In genomic region chr5:141363952-141364660, GRCh38 we compare ENCODE assay signal across 13 cellular contexts. TPM values are rescaled to one million over a fixed set of nuclear protein-coding genes. Genes with fewer than 3 reads are reported as not detected.
DNase-seq lines count a peak whose midpoint lies in the region; ATAC-seq and TF ChIP-seq lines count a peak whose summit lies in the region.
"Had no signal": no experiment of that assay in that cellular context is flagged by ENCODE, and none has a peak within 500 bp of the region (broad histone marks: within the 10 kb centered on the region; RNA-seq: fewer than 3 reads in every experiment).

Gene PCDHGA5 (plus strand): TSS chr5:141364162. CDS start chr5:141364331, 169 bp downstream.

- TF ChIP-seq CTCF in right atrium auricular region (IDR thresholded peaks at IDR 0.05) (peak in 1 of 2 donors; percentile 15), astrocyte of the spinal cord (IDR thresholded peaks at IDR 0.05; ENCODE audit: low read depth, low read length) (no peak)

- DNase-seq in Right ventricle myocardium superior (no peak), right atrium auricular region (ENCODE audit: low spot score) (no peak), astrocyte of the spinal cord (ENCODE audit: low read depth, low spot score) (no peak)
- DNase-seq: CD4-positive, CD25-positive, alpha-beta regulatory T cell; mesenchymal stem cell; NCI-H1105; NCI-H526 treated with DMSO at 0.1 percent for 48 hours; SJCRH30 had no signal

- intact Hi-C loops in Right ventricle myocardium superior (cut with DNase I), result no loop called here

- in situ Hi-C loops in astrocyte of the spinal cord (cut with HindIII; ENCODE audit: low sequenced_read_pairs), result no loop called here

- 15% methylated on average over 34 of the region's 34 CpGs for WGBS in urinary bladder

- ATAC-seq in Right ventricle myocardium superior (ENCODE audit: poor library complexity) (peak; percentile 64), esophagus mucosa (no peak), HG03196 (IDR thresholded peaks at IDR 0.05; ENCODE audit: unreplicated experiment) (no peak), HG02885 (IDR thresholded peaks at IDR 0.05; ENCODE audit: poor library complexity, unreplicated experiment) (no peak)

- H3K4me3 ChIP-seq in right atrium auricular region, result peak within 1 kb of the TSS in 1 of 2 donors; percentile 24
- peak within 1 kb of the TSS; percentile 7 for H3K4me3 ChIP-seq in astrocyte of the spinal cord (ENCODE audit: low read depth, low read length)
- 0 out of 2 replicates have a peak within 1 kb of the TSS, but pooled peaks have one; percentile 23 for H3K4me3 ChIP-seq in iPS-20b (ENCODE audit: low read length)
- H3K4me3 ChIP-seq in urinary bladder (ENCODE audit: low read depth, low read length), result peak within 1 kb of the TSS; percentile 2
- H3K4me3 ChIP-seq: SJCRH30 had no signal

- peaks cover 22 to 95% of the 10 kb centered on the region in 2 donors for H3K9me3 ChIP-seq in right atrium auricular region
- peaks cover 68% of the 10 kb centered on the region for H3K9me3 ChIP-seq in iPS-20b (ENCODE audit: insufficient read depth, low read depth, low read length)

- H3K27me3 ChIP-seq in right atrium auricular region (no peaks in the 10 kb centered on the region), iPS-20b (ENCODE audit: insufficient read depth, low read length) (no peaks in the 10 kb centered on the region)
- H3K27me3 ChIP-seq: SJCRH30 had no signal

- no peaks in the 10 kb centered on the region for H3K36me3 ChIP-seq in right atrium auricular region
- no peaks in the 10 kb centered on the region; the same call in 1 of the 2 replicates for H3K36me3 ChIP-seq in iPS-20b (ENCODE audit: insufficient read depth, low read depth, low read length)
- H3K36me3 ChIP-seq in urinary bladder (ENCODE audit: insufficient read depth), result no peaks in the 10 kb centered on the region

- H3K27ac ChIP-seq in right atrium auricular region (no peak within 1 kb of the TSS), iPS-20b (ENCODE audit: low read length) (no peak within 1 kb of the TSS), urinary bladder (ENCODE audit: low read depth) (no peak within 1 kb of the TSS)
- H3K27ac ChIP-seq: SJCRH30 had no signal

- H3K9ac ChIP-seq in iPS-20b (ENCODE audit: low read depth, low read length), result no peak within 1 kb of the TSS

- H3K4me1 ChIP-seq in right atrium auricular region (no peaks in the 10 kb centered on the region), iPS-20b (ENCODE audit: insufficient read depth, low read length) (no peaks in the 10 kb centered on the region), urinary bladder (ENCODE audit: insufficient read depth) (no peaks in the 10 kb centered on the region)
- H3K4me1 ChIP-seq: SJCRH30 had no signal

RNA-seq across cellular contexts. Expression of gene PCDHGA5, which starts in this region (rescaled TPM):
- 6.6 TPM for total RNA-seq in Right ventricle myocardium superior
- total RNA-seq in right atrium auricular region, result 1 to 10 TPM; 4.0 to 5.0 TPM
- 7.0 TPM for total RNA-seq in urinary bladder
- 2.6 TPM for polyA plus RNA-seq in urinary bladder
- total RNA-seq in esophagus mucosa, result 0.72 TPM
- total RNA-seq: CD4-positive, CD25-positive, alpha-beta regulatory T cell had no signal
